ENCODE assay signal across 8 cellular contexts in the genomic region with DNA sequence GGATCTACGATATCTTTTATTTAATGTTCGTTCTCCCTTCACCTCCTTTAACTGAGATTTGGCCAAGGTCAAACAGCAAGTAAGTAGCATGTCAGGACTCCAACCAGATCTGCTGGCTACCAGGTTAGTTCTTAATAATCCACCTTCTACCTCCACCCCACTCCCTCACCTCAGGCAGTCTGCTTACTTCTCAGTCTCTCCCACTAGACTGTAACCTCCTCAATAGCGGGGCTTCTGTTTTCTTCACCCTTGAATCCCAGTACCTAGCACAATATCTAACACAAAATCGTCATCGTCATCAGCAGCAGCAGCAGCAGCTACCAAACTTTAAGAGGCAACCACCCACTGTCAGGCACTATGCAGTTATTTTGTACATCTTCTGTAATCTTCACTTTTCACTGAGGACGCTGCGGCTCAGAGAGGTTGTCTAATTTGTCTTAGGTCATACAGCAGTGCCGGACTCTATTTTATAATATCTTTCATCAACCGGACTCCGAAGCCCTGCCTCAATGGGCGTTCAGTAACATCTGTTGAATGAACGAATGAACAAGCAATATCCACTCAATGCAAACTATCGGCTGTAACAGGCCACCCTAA. TPM values are rescaled to one million over a fixed set of nuclear protein-coding genes. Genes with fewer than 3 reads are reported as not detected.
DNase-seq lines count a peak whose midpoint lies in the region; ATAC-seq and TF ChIP-seq lines count a peak whose summit lies in the region.

No MANE protein-coding gene starts in this region.

- no peaks in the 10 kb centered on the region for H3K36me3 ChIP-seq in BLaER1

- no peaks in the 10 kb centered on the region for H3K36me3 Mint-ChIP-seq in chondrocyte (ENCODE audit: low read depth)
- peaks cover 0 to 2% (median 0%) of the 10 kb centered on the region in 3 donors for H3K36me3 Mint-ChIP-seq in naive thymus-derived CD8-positive, alpha-beta T cell

- peaks cover 32% of the 10 kb centered on the region for H3K4me1 ChIP-seq in BLaER1

- no peaks in the 10 kb centered on the region for H3K9me3 Mint-ChIP-seq in chondrocyte (ENCODE audit: low read depth)
- peaks cover 0 to 6% (median 0%) of the 10 kb centered on the region in 9 donors for H3K9me3 Mint-ChIP-seq in naive thymus-derived CD8-positive, alpha-beta T cell

- peak overlapping the region; percentile 98 for H3K4me3 ChIP-seq in BLaER1

- DNase-seq in M059J (ENCODE audit: low read depth) (peak; percentile 32), chondrocyte (ENCODE audit: low spot score) (no peak), COLO829 (ENCODE audit: low spot score) (no peak)
- DNase-seq in naive thymus-derived CD8-positive, alpha-beta T cell = peak in 2 of 10 donors; percentile 26 to 29
- DNase-seq in effector CD4-positive, alpha-beta T cell = no peak
- no peak for DNase-seq in stimulated activated CD4-positive, alpha-beta T cell treated with anti-CD3 and anti-CD28 coated beads, Interleukin-1b, Interleukin-23, amount 100 ng/mL, for 48 hours

- no peaks in the 10 kb centered on the region for H3K27me3 Mint-ChIP-seq in chondrocyte (ENCODE audit: low read depth)
- peaks cover 0 to 10% (median 0%) of the 10 kb centered on the region in 5 donors for H3K27me3 Mint-ChIP-seq in naive thymus-derived CD8-positive, alpha-beta T cell

- peak overlapping the region; percentile 64 for H3K27ac ChIP-seq in BLaER1

- H3K9ac ChIP-seq in BLaER1 = peak overlapping the region; percentile 73

- peaks cover 34% of the 10 kb centered on the region for H4K20me1 ChIP-seq in BLaER1

- peak overlapping the region; percentile 95 for H3K27ac Mint-ChIP-seq in chondrocyte (ENCODE audit: unreplicated experiment)
- peak overlapping the region in 9 of 10 donors; percentile 1 to 93 (median 67) for H3K27ac Mint-ChIP-seq in naive thymus-derived CD8-positive, alpha-beta T cell

- ATAC-seq in naive thymus-derived CD8-positive, alpha-beta T cell = peak in 1 of 2 donors; percentile 20
- no peak for ATAC-seq in HG03280 (IDR thresholded peaks at IDR 0.05; ENCODE audit: unreplicated experiment)

- H3K9me3 ChIP-seq in BLaER1 = peaks cover 3% of the 10 kb centered on the region; the same call in 1 of the 2 replicates

- no peaks in the 10 kb centered on the region for H3K27me3 ChIP-seq in BLaER1

- TF ChIP-seq CTCF in chondrocyte (IDR thresholded peaks at IDR 0.05) = no peak

- POLR2A ChIA-PET in naive thymus-derived CD8-positive, alpha-beta T cell (lab: Charles Lee) = interaction anchor here (0.6 to 2.5 kb wide), 2 partner anchors 26 to 545 kb away, joined by 3 to 6 read pairs; no protein-coding TSS in a partner anchor

- H3K4me1 Mint-ChIP-seq in chondrocyte (ENCODE audit: low read depth) = peaks cover 34% of the 10 kb centered on the region
- H3K4me1 Mint-ChIP-seq in naive thymus-derived CD8-positive, alpha-beta T cell = peaks cover 12 to 33% (median 20%) of the 10 kb centered on the region in 4 donors

- peak overlapping the region; percentile 84 for H3K4me2 ChIP-seq in BLaER1

- peak overlapping the region; percentile 87 for H3K4me3 Mint-ChIP-seq in chondrocyte (ENCODE audit: unreplicated experiment)
- H3K4me3 Mint-ChIP-seq in naive thymus-derived CD8-positive, alpha-beta T cell = peak overlapping the region; percentile 86 to 98 (median 94)

RNA-seq across cellular contexts. Expression of gene MAGI3, which starts 0.9 kb away (rescaled TPM):
- 7.6 and 12.7 TPM in 2 replicates for total RNA-seq in M059J (2014; rRNA removed; shearing (Covaris generic))
- 8.8 to 11.8 TPM (median 9.0 TPM) in 3 replicates for total RNA-seq in chondrocyte
- 1 to 10 TPM; 2.7 to 3.5 TPM for total RNA-seq in naive thymus-derived CD8-positive, alpha-beta T cell
- 1 to 10 TPM in 1 of 3 donors, under 1 TPM in 2; 0.44 to 1.4 (median 0.80) TPM for polyA plus RNA-seq in naive thymus-derived CD8-positive, alpha-beta T cell
